ENCODE assay signal across 8 cellular contexts in genomic region chr1:204186597-204186996, GRCh38. TPM values are rescaled to one million over a fixed set of nuclear protein-coding genes. Genes with fewer than 3 reads are reported as not detected.
"Had no signal": no experiment of that assay in that cellular context is flagged by ENCODE, and none has a peak within 500 bp of the region (broad histone marks: within the 10 kb centered on the region; RNA-seq: fewer than 3 reads in every experiment).

No MANE protein-coding gene starts in this region.

- H2AFZ ChIP-seq: GM23338 had no signal

- FAIRE-seq: H1, H54, HTR-8/SVneo had no signal

- H3K4me2 ChIP-seq: GM23338 had no signal

- DNase-seq: H9, HCEC 1CT, KG1 had no signal

- H3K4me3 ChIP-seq: GM23338 had no signal

- ATAC-seq: GM23338 had no signal

RNA-seq across cellular contexts. Expression of gene KISS1, which starts 9.7 kb away (rescaled TPM):
- total RNA-seq: GM23338, H1 had no signal
- polyA plus RNA-seq: GM23338, IgD-negative memory B cell had no signal

RNA-seq across cellular contexts. Expression of gene REN, which starts 20.5 kb away (rescaled TPM):
- total RNA-seq: GM23338, H1, H9 had no signal
- polyA plus RNA-seq: GM23338, IgD-negative memory B cell had no signal

RNA-seq across cellular contexts. Expression of gene GOLT1A, which starts 27.2 kb away (rescaled TPM):
- polyA plus RNA-seq: IgD-negative memory B cell had no signal
